ENCODE assay signal across 10 cellular contexts in the genomic region with DNA sequence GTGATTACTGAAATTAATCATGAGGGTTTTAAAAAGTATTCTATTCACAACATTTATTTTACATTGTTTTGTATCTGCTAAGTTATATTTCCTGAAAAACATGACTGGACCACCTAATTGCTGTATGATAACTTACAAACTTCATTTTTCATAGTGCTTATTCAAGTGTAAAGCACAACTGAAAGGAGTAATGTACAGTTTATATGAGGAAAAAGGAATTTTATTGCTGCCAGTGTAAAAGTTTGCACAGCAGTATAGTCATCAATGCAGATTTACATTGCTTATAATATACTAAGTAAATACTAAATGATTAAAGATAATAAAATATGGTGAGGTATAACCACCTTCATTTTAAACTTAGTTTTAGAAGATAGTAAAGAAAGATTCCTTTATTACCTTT. TPM values are rescaled to one million over a fixed set of nuclear protein-coding genes. Genes with fewer than 3 reads are reported as not detected.
A peak's percentile ranks its signal among the peaks of the same experiment; 100 is the strongest.
DNase-seq lines count a peak whose midpoint lies in the region; ATAC-seq, FAIRE-seq and TF ChIP-seq lines count a peak whose summit lies in the region.
"Had no signal": no experiment of that assay in that cellular context is flagged by ENCODE, and none has a peak within 500 bp of the region (broad histone marks: within the 10 kb centered on the region; RNA-seq: fewer than 3 reads in every experiment).

No MANE protein-coding gene starts in this region.

- peak overlapping the region; percentile 85 for H3K4me2 ChIP-seq in DOHH2 (ENCODE audit: low read length)

- in situ Hi-C loops in Panc1 (cut with HindIII; ENCODE audit: low pct_unique_long_range_greater_than_20kb, low sequenced_read_pairs) = no loop called here

- H3K27me3 Mint-ChIP-seq in progenitor cell of endocrine pancreas = no peaks in the 10 kb centered on the region

- CTCF ChIA-PET in Panc1 (lab: Charles Lee) = no interaction called here

- ATAC-seq in Panc1 (no peak), sciatic nerve (no peak)

- intact Hi-C loops in Panc1 (cut with micrococcal nuclease; ENCODE audit: unreplicated experiment) (loop anchor here (5.0 kb wide), 1 partner anchor 90 kb away; no protein-coding TSS in a partner anchor), sciatic nerve (cut with DNase I) (no loop called here)

- no peaks in the 10 kb centered on the region for H3K9me3 ChIP-seq in DOHH2 (ENCODE audit: control insufficient read depth, insufficient read depth, low read length)
- no peaks in the 10 kb centered on the region for H3K9me3 ChIP-seq in Panc1 (ENCODE audit: control insufficient read depth, insufficient read depth, low read depth, low read length)

- H3K36me3 ChIP-seq in DOHH2 (ENCODE audit: control insufficient read depth, low read length) (peaks cover 89% of the 10 kb centered on the region), Panc1 (ENCODE audit: control insufficient read depth, insufficient read depth, low read length) (peaks cover 5% of the 10 kb centered on the region)

- peak overlapping the region; percentile 96 for H3K4me3 Mint-ChIP-seq in progenitor cell of endocrine pancreas (ENCODE audit: low read depth)

- POLR2A ChIA-PET in Panc1 (lab: Charles Lee) = no interaction called here

- H3F3A ChIP-seq in DOHH2 (ENCODE audit: control insufficient read depth, insufficient read depth) = no peaks in the 10 kb centered on the region; the same call in 1 of the 2 replicates

- H3K36me3 Mint-ChIP-seq in progenitor cell of endocrine pancreas (ENCODE audit: insufficient read depth) = peaks cover 4% of the 10 kb centered on the region

- no peak overlapping the region for H3K27ac Mint-ChIP-seq in progenitor cell of endocrine pancreas

- H3K27ac ChIP-seq in DOHH2 (ENCODE audit: low read depth, low read length) (no peak overlapping the region), Panc1 (ENCODE audit: low read length) (peak overlapping the region; percentile 81; the same call in 1 of the 2 replicates)

- H4K20me1 ChIP-seq in DOHH2 (ENCODE audit: control insufficient read depth, insufficient read depth, low read depth, low read length) = peaks cover 58% of the 10 kb centered on the region

- no peaks in the 10 kb centered on the region for H3K9me3 Mint-ChIP-seq in progenitor cell of endocrine pancreas (ENCODE audit: low read depth)

- DNase-seq in Panc1 (ENCODE audit: low read depth, low spot score) (no peak), epithelial cell of proximal tubule (ENCODE audit: low read depth) (no peak), progenitor cell of endocrine pancreas (ENCODE audit: low spot score, unreplicated experiment) (no peak), HUDEP-2 (lab: John Stamatoyannopoulos, UW; ENCODE audit: unreplicated experiment in 76 of 76) (no peak), sciatic nerve (ENCODE audit: low spot score) (no peak), pons (ENCODE audit: low spot score) (no peak), GM19239 (ENCODE audit: insufficient read length, low spot score) (no peak)
- DNase-seq: dermis blood vessel endothelial cell, NCI-H2227 treated with DMSO at 0.1 percent for 48 hours had no signal

- peaks cover 31% of the 10 kb centered on the region for H3K4me1 Mint-ChIP-seq in progenitor cell of endocrine pancreas (ENCODE audit: low read depth)

- H3K9me2 ChIP-seq in DOHH2 (replicated peaks; ENCODE audit: control insufficient read depth, low read length) = no peaks in the 10 kb centered on the region

- no TSS peak for BruUV-seq in Panc1 (replicated peaks; lab: Mats Ljungman, UMichigan)

- peak overlapping the region; percentile 91 for H3K4me3 ChIP-seq in DOHH2 (ENCODE audit: low read length)
- H3K4me3 ChIP-seq in Panc1 (ENCODE audit: low read depth in 2 of 2, low read length in 2 of 2) = peak overlapping the region; percentile 67 to 81; a peak in 3 of 4 replicates
- H3K4me3 ChIP-seq in epithelial cell of proximal tubule (ENCODE audit: low read depth, low read length) = peak overlapping the region; percentile 72

- no peak for FAIRE-seq in GM19239 (lab: Jason Lieb, UNC)

- H3K79me2 ChIP-seq in DOHH2 (ENCODE audit: control insufficient read depth, low read length) = peaks cover 100% of the 10 kb centered on the region

- no peak for TF ChIP-seq CTCF in DOHH2 (IDR thresholded peaks at IDR 0.05; ENCODE audit: low read depth, low read length, poor library complexity, severe bottlenecking)
- no peak for TF ChIP-seq CTCF in Panc1 (IDR thresholded peaks at IDR 0.05)
- no peak for TF ChIP-seq CTCF in epithelial cell of proximal tubule (conservative IDR thresholded peaks at IDR 0.05; ENCODE audit: low read depth, low read length)
- no peak for TF ChIP-seq CTCF in progenitor cell of endocrine pancreas (IDR thresholded peaks at IDR 0.05; ENCODE audit: unreplicated experiment)

- H3K4me1 ChIP-seq in DOHH2 (ENCODE audit: control insufficient read depth, low read length) (peaks cover 39% of the 10 kb centered on the region), Panc1 (ENCODE audit: control insufficient read depth, insufficient read depth, low read length) (peaks cover 23% of the 10 kb centered on the region; the same call in 1 of the 2 replicates)

- H3K27me3 ChIP-seq in DOHH2 (ENCODE audit: control insufficient read depth, low read length) (no peaks in the 10 kb centered on the region), Panc1 (ENCODE audit: control insufficient read depth, insufficient read depth, low read length) (no peaks in the 10 kb centered on the region)

RNA-seq across cellular contexts. Expression of gene PTEN, which starts 4.0 kb away (rescaled TPM):
- total RNA-seq in Panc1 (2021; ENCODE audit: unreplicated experiment) = 88.9 TPM
- 30.9 TPM for polyA plus RNA-seq in Panc1 (2012; ENCODE audit: insufficient read length)
- total RNA-seq in epithelial cell of proximal tubule = 33.4 and 34.5 TPM in 2 replicates
- total RNA-seq in progenitor cell of endocrine pancreas = 66.7 and 71.0 TPM in 2 replicates
- 139 TPM for total RNA-seq in sciatic nerve

RNA-seq across cellular contexts. Expression of gene KLLN, which starts 4.1 kb away (rescaled TPM):
- total RNA-seq in Panc1 (2021; ENCODE audit: unreplicated experiment) (1.3 TPM), epithelial cell of proximal tubule (0.06 and 0.36 TPM in 2 replicates), progenitor cell of endocrine pancreas (0.53 and 0.87 TPM in 2 replicates), sciatic nerve (0.98 TPM)
- polyA plus RNA-seq in Panc1 (2012; ENCODE audit: insufficient read length) = 0.67 TPM

RNA-seq across cellular contexts. Expression of gene ATAD1, which starts 49.4 kb away (rescaled TPM):
- 62.0 TPM for total RNA-seq in Panc1 (2021; ENCODE audit: unreplicated experiment)
- polyA plus RNA-seq in Panc1 (2012; ENCODE audit: insufficient read length) = 21.1 TPM
- 24.5 and 24.8 TPM in 2 replicates for total RNA-seq in epithelial cell of proximal tubule
- total RNA-seq in progenitor cell of endocrine pancreas = 45.8 and 52.1 TPM in 2 replicates
- total RNA-seq in sciatic nerve = 59.5 TPM
